ENCODE assay signal across 16 cellular contexts in genomic region chr14:103206023-103206481, GRCh38.
DNase-seq lines count a peak whose midpoint lies in the region; ATAC-seq and TF ChIP-seq lines count a peak whose summit lies in the region.
"Had no signal": no experiment of that assay in that cellular context is flagged by ENCODE, and none has a peak within 500 bp of the region (broad histone marks: within the 10 kb centered on the region; RNA-seq: fewer than 3 reads in every experiment).

No MANE protein-coding gene starts in this region.

- no peak for ATAC-seq in PC-3
- ATAC-seq: T-cell had no signal

- no peaks in the 10 kb centered on the region for H3K4me1 Mint-ChIP-seq in activated naive CD4-positive, alpha-beta T cell treated with anti-CD3 and anti-CD28 coated beads, Interleukin-2, amount 10 ng/mL, durations not matched to agents 7 days and 5 days

- TF ChIP-seq POLR2A in ovary (IDR thresholded peaks at IDR 0.05) (no peak), uterus (IDR thresholded peaks at IDR 0.05) (peak in 1 of 2 donors; percentile 17)

- H2AFZ ChIP-seq in PC-3 (ENCODE audit: low read length), result no peak overlapping the region
- H2AFZ ChIP-seq: neural progenitor cell had no signal

- H3K36me3 Mint-ChIP-seq in activated naive CD4-positive, alpha-beta T cell treated with anti-CD3 and anti-CD28 coated beads, Interleukin-2, amount 10 ng/mL, durations not matched to agents 7 days and 5 days, result peaks cover 1% of the 10 kb centered on the region
- H3K36me3 Mint-ChIP-seq: activated naive CD8-positive, alpha-beta T cell had no signal

- H3K36me3 ChIP-seq in ovary (no peaks in the 10 kb centered on the region), uterus (no peaks in the 10 kb centered on the region), PC-3 (ENCODE audit: low read depth, low read length) (no peaks in the 10 kb centered on the region)
- H3K36me3 ChIP-seq: neural progenitor cell had no signal

- TF ChIP-seq EP300 in ovary (IDR thresholded peaks at IDR 0.05), result no peak

- no TSS peak for BruUV-seq in PC-3 (replicated peaks; lab: Mats Ljungman, UMichigan)

- no peaks in the 10 kb centered on the region for H3F3A ChIP-seq in PC-3 (ENCODE audit: low read length, unreplicated experiment)

- TF ChIP-seq CTCF in fibroblast of villous mesenchyme (IDR thresholded peaks at IDR 0.05; ENCODE audit: insufficient read depth, low read depth, low read length), result no peak
- no peak for TF ChIP-seq CTCF in ovary (IDR thresholded peaks at IDR 0.05)
- no peak for TF ChIP-seq CTCF in uterus (IDR thresholded peaks at IDR 0.05)
- TF ChIP-seq CTCF in PC-3 (conservative IDR thresholded peaks at IDR 0.05; ENCODE audit: low read depth, low read length), result no peak

- H3K4me3 Mint-ChIP-seq in activated naive CD4-positive, alpha-beta T cell treated with anti-CD3 and anti-CD28 coated beads, Interleukin-2, amount 10 ng/mL, durations not matched to agents 7 days and 5 days, result no peak overlapping the region
- H3K4me3 Mint-ChIP-seq: activated naive CD8-positive, alpha-beta T cell; T-cell had no signal

- CTCF ChIA-PET in activated naive CD4-positive, alpha-beta T cell treated with anti-CD3 and anti-CD28 coated beads, Interleukin-2, amount 10 ng/mL, durations not matched to agents 7 days and 5 days (lab: Charles Lee), result no interaction called here
- CTCF ChIA-PET in PC-3 (lab: Charles Lee), result no interaction called here

- H3K9me3 Mint-ChIP-seq in activated naive CD4-positive, alpha-beta T cell treated with anti-CD3 and anti-CD28 coated beads, Interleukin-2, amount 10 ng/mL, durations not matched to agents 7 days and 5 days, result peaks cover 13% of the 10 kb centered on the region

- POLR2A ChIA-PET in PC-3 (lab: Charles Lee; ENCODE audit: unreplicated experiment), result no interaction called here

- WGBS in ovary, 3 donors, result 52 to 69% (median 53%) methylated on average over 4 of the region's 4 CpGs

- intact Hi-C loops in ovary (cut with DNase I) (loop anchor here in 1 of 4 donors (5.0 kb wide), 1 partner anchor 76 kb away; no protein-coding TSS in a partner anchor), uterus (cut with DNase I; ENCODE audit: low total_unique reads) (no loop called here), PC-3 (cut with micrococcal nuclease) (no loop called here)

- peak; percentile 4 for DNase-seq in activated naive CD4-positive, alpha-beta T cell treated with anti-CD3 and anti-CD28 coated beads, Interleukin-2, amount 10 ng/mL, durations not matched to agents 7 days and 5 days
- no peak for DNase-seq in activated naive CD4-positive, alpha-beta T cell treated with Interleukin-2 at 50 U/mL for 16 hours
- DNase-seq in fibroblast of villous mesenchyme (ENCODE audit: low read depth) (peak; percentile 63), ovary (peak; percentile 65 to 76 (median 72)), uterus (peak; percentile 62 to 71), PC-3 (no peak), NCI-H1436 treated with DMSO at 0.1 percent for 48 hours (lab: John Stamatoyannopoulos, UW) (no peak), OCI-M1 (lab: John Stamatoyannopoulos, UW) (no peak)
- DNase-seq: activated CD8-positive, alpha-beta memory T cell treated with anti-CD3 and anti-CD28 coated beads for 24 hours; DMS153; NCI-H1092 treated with DMSO at 0.1 percent for 48 hours; NCI-H748 treated with DMSO at 0.1 percent for 48 hours; T-cell had no signal

- H4K20me1 ChIP-seq in PC-3 (ENCODE audit: low read length), result no peaks in the 10 kb centered on the region

- no peak overlapping the region for H3K9ac ChIP-seq in PC-3 (ENCODE audit: low read length)
- H3K9ac ChIP-seq: neural progenitor cell had no signal

- H3K4me2 ChIP-seq in PC-3 (ENCODE audit: low read length), result no peak overlapping the region

- H3K79me2 ChIP-seq in PC-3 (ENCODE audit: low read length), result no peaks in the 10 kb centered on the region

- H3K27me3 Mint-ChIP-seq in activated naive CD4-positive, alpha-beta T cell treated with anti-CD3 and anti-CD28 coated beads, Interleukin-2, amount 10 ng/mL, durations not matched to agents 7 days and 5 days, result peaks cover 42% of the 10 kb centered on the region

- H3K9me2 ChIP-seq in PC-3 (replicated peaks; ENCODE audit: low read length), result no peaks in the 10 kb centered on the region

- H3K27me3 ChIP-seq in ovary (no peaks in the 10 kb centered on the region), uterus (no peaks in the 10 kb centered on the region), PC-3 (ENCODE audit: low read length) (no peaks in the 10 kb centered on the region)

- no peak overlapping the region for H3K27ac Mint-ChIP-seq in activated naive CD4-positive, alpha-beta T cell treated with anti-CD3 and anti-CD28 coated beads, Interleukin-2, amount 10 ng/mL, durations not matched to agents 7 days and 5 days
- H3K27ac Mint-ChIP-seq: activated naive CD8-positive, alpha-beta T cell; neural progenitor cell; T-cell had no signal

- H3K27ac ChIP-seq in ovary, result peak overlapping the region; percentile 83 to 91
- peak overlapping the region; percentile 89 to 98 for H3K27ac ChIP-seq in uterus
- no peak overlapping the region for H3K27ac ChIP-seq in PC-3 (ENCODE audit: low read length)
- H3K27ac ChIP-seq: 22Rv1, neural progenitor cell had no signal

- H3K4me1 ChIP-seq in ovary (ENCODE audit: insufficient read depth), result peaks cover 12% of the 10 kb centered on the region
- no peaks in the 10 kb centered on the region for H3K4me1 ChIP-seq in uterus
- no peaks in the 10 kb centered on the region for H3K4me1 ChIP-seq in PC-3 (ENCODE audit: insufficient read depth, low read length)

- H3K9me3 ChIP-seq in ovary (no peaks in the 10 kb centered on the region), uterus (peaks cover 0 to 14% of the 10 kb centered on the region in 2 donors), PC-3 (ENCODE audit: low read length) (peaks cover 21% of the 10 kb centered on the region)

- H3K4me3 ChIP-seq in fibroblast of villous mesenchyme (ENCODE audit: low read depth, low read length), result peak overlapping the region; percentile 91
- peak overlapping the region; percentile 72 for H3K4me3 ChIP-seq in ovary
- peak overlapping the region; percentile 50 to 71 for H3K4me3 ChIP-seq in uterus
- H3K4me3 ChIP-seq in PC-3 (ENCODE audit: low read length), result no peak overlapping the region

Comparison
In these comparisons a context has a peak if more than half of its experiments do, and no peak if none do; other contexts are left out.
1. DNase-seq: peak in activated naive CD4-positive, alpha-beta T cell treated with anti-CD3 and anti-CD28 coated beads, Interleukin-2, amount 10 ng/mL, durations not matched to agents 7 days and 5 days (single experiment), fibroblast of villous mesenchyme (single experiment), ovary (5 of 5) and uterus (2 of 2); none in activated naive CD4-positive, alpha-beta T cell treated with Interleukin-2 at 50 U/mL for 16 hours (single experiment), PC-3 (single experiment), NCI-H1436 treated with DMSO at 0.1 percent for 48 hours (single experiment) and OCI-M1 (single experiment).